8 cellular contexts compared by ENCODE assay signal in genomic region chr2:29314816-29315571, GRCh38.
DNase-seq lines count a peak whose midpoint lies in the region; ATAC-seq, FAIRE-seq and TF ChIP-seq lines count a peak whose summit lies in the region.

No MANE protein-coding gene starts in this region.

- DNase-seq in AG08396 (ENCODE audit: low spot score) (peak; percentile 21), GM19239 (ENCODE audit: insufficient read length, low spot score) (peak; percentile 40), T-helper 9 cell (peak; percentile 33), nucleus accumbens (lab: John Stamatoyannopoulos, UW) (peak in 41 of 56 donors; percentile 7 to 76 (median 34)), ureter (ENCODE audit: low spot score) (peak; percentile 65), NCI-H82 treated with DMSO at 0.1 percent for 48 hours (lab: John Stamatoyannopoulos, UW; ENCODE audit: unreplicated experiment) (no peak)

- peak in 1 of 2 experiments; percentile 63 for TF ChIP-seq CTCF in brain (conservative IDR thresholded peaks at IDR 0.05)

- H3K27ac Mint-ChIP-seq in brain: peak overlapping the region; percentile 30 to 95 (median 74)

- peaks cover 68% of the 10 kb centered on the region for H3K4me1 Mint-ChIP-seq in brain

- ATAC-seq in HG03342 (IDR thresholded peaks at IDR 0.05; ENCODE audit: unreplicated experiment): peak; percentile 73

- peak overlapping the region; percentile 35 to 81 (median 67) for H3K4me3 Mint-ChIP-seq in brain

- H3K36me3 Mint-ChIP-seq in brain: no peaks in the 10 kb centered on the region

- peaks cover 0 to 3% (median 0%) of the 10 kb centered on the region in 5 experiments for H3K9me3 Mint-ChIP-seq in brain

- peaks cover 3% of the 10 kb centered on the region for H3K27me3 Mint-ChIP-seq in brain

- FAIRE-seq in GM19239 (lab: Jason Lieb, UNC): peak; percentile 89
